In genomic region chr2:112272669-112273068, GRCh38 we compare ENCODE assay signal across 16 cellular contexts.
"Had no signal": no experiment of that assay in that cellular context is flagged by ENCODE, and none has a peak within 500 bp of the region (broad histone marks: within the 10 kb centered on the region; RNA-seq: fewer than 3 reads in every experiment).

No MANE protein-coding gene starts in this region.

- H3K27me3 ChIP-seq: foreskin keratinocyte, heart left ventricle, left lung, neutrophil, tibial artery had no signal

- H3K4me1 ChIP-seq: foreskin keratinocyte had no signal

- ATAC-seq: foreskin keratinocyte; heart left ventricle; left lung; right cardiac atrium; stimulated activated effector memory CD8-positive, alpha-beta T cell treated with anti-CD3 and anti-CD28 coated beads, Interleukin-12 subunit alpha, Interleukin-12 subunit beta, amount 100 ng/mL, for 72 hours; WTC11 had no signal

- H3K27ac ChIP-seq: foreskin keratinocyte, heart left ventricle, left lung, neutrophil, tibial artery had no signal

- H3K36me3 ChIP-seq: heart left ventricle, left lung, neutrophil, tibial artery had no signal

- H3K9me3 ChIP-seq: neutrophil, tibial artery had no signal

- H3K4me1 Mint-ChIP-seq: stimulated activated effector memory CD8-positive, alpha-beta T cell treated with anti-CD3 and anti-CD28 coated beads, Interleukin-12 subunit alpha, Interleukin-12 subunit beta, amount 100 ng/mL, for 72 hours had no signal

- H3K27ac Mint-ChIP-seq: activated CD4-positive, alpha-beta T cell treated with anti-CD3 and anti-CD28 coated beads, Interleukin-2, amount 10 ng/mL, durations not matched to agents 7 days and 5 days; activated naive CD8-positive, alpha-beta T cell treated with anti-CD3 and anti-CD28 coated beads, Interleukin-2, amount 10 ng/mL, durations not matched to agents 7 days and 5 days; WTC11 had no signal

- H3K27me3 Mint-ChIP-seq: activated naive CD8-positive, alpha-beta T cell treated with anti-CD3 and anti-CD28 coated beads, Interleukin-2, amount 10 ng/mL, durations not matched to agents 7 days and 5 days had no signal

- H3K4me3 ChIP-seq: heart left ventricle, left lung, tibial artery had no signal

- H3K4me3 Mint-ChIP-seq: activated CD4-positive, alpha-beta T cell treated with anti-CD3 and anti-CD28 coated beads, Interleukin-2, amount 10 ng/mL, durations not matched to agents 7 days and 5 days; activated naive CD8-positive, alpha-beta T cell treated with anti-CD3 and anti-CD28 coated beads, Interleukin-2, amount 10 ng/mL, durations not matched to agents 7 days and 5 days; stimulated activated effector memory CD8-positive, alpha-beta T cell treated with anti-CD3 and anti-CD28 coated beads, Interleukin-12 subunit alpha, Interleukin-12 subunit beta, amount 100 ng/mL, for 72 hours; WTC11 had no signal

- DNase-seq: activated CD4-positive, alpha-beta T cell treated with anti-CD3 and anti-CD28 coated beads, Interleukin-2, amount 10 ng/mL, durations not matched to agents 7 days and 5 days; activated CD8-positive, alpha-beta memory T cell treated with anti-CD3 and anti-CD28 coated beads for 24 hours; activated effector memory CD4-positive, alpha-beta T cell treated with anti-CD3 and anti-CD28 coated beads, Interleukin-2, amount 50 U/mL, for 16 hours; activated naive CD8-positive, alpha-beta T cell treated with anti-CD3 and anti-CD28 coated beads, Interleukin-2, amount 10 ng/mL, durations not matched to agents 7 days and 5 days; aorta; foreskin keratinocyte; heart left ventricle; islet precursor cell; left lung; right cardiac atrium; small intestine; T1000; tibial artery had no signal
